In the genomic region with DNA sequence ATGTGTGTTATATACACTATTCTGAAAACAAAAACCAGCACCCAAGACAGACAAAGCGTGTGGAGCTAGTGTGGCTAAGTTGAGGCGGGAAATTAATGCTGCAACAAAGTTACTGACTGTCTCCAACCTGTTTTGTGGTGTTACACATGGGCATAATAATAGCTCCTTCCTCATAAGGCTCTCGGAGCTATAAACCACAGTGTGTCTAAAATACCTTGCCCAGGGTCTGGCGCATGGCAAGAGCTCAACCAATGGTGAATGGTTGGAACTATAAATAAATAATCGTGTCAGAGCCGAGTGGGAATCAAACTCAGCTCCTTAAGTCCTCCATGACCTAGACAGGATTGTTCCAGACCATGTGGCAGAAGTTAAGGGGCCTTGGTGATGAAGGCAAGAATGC, we compare ENCODE assay signal across 1 cellular context.
TF ChIP-seq lines count a peak whose summit lies in the region.

No MANE protein-coding gene starts in this region.

TF ChIP-seq in K562, 482 proteins besides CTCF, POLR2A, EP300 and RAD21 (continued from another document):
- TF ChIP-seq GABPA (tag; conservative IDR thresholded peaks at IDR 0.05; ENCODE audit: low read depth) (no peak), BRF1 (IDR thresholded peaks at IDR 0.05; ENCODE audit: borderline replicate concordance, extremely low read depth, insufficient read length) (no peak), TRIM28 (IDR thresholded peaks at IDR 0.05) (no peak), HEY1 (CRISPR knock-in tag; IDR thresholded peaks at IDR 0.05; ENCODE audit: borderline replicate concordance) (no peak)
TF ChIP-seq in K562: peak in this region for 0.
